In genomic region chr4:93063325-93063724, GRCh38 we compare ENCODE assay signal across 22 cellular contexts.
"Had no signal": no experiment of that assay in that cellular context is flagged by ENCODE, and none has a peak within 500 bp of the region (broad histone marks: within the 10 kb centered on the region; RNA-seq: fewer than 3 reads in every experiment).

No MANE protein-coding gene starts in this region.

- H3K4me1 ChIP-seq: SJCRH30 had no signal

- H3K27me3 ChIP-seq: MG63, SJCRH30 had no signal

- H3K4me3 ChIP-seq: MG63, SJCRH30 had no signal

- H3K9me3 ChIP-seq: MG63, SJCRH30 had no signal

- DNase-seq: IMR-90, Karpas-422, KG1, MG63, NCI-H1092 treated with DMSO at 0.1 percent for 48 hours, NCI-H1436, NCI-H187, NCI-H2029, NCI-H2081 treated with DMSO at 0.1 percent for 48 hours, NCI-H2171, NCI-H226, NCI-H446 treated with DMSO at 0.1 percent for 48 hours, NCI-H510A treated with DMSO at 0.1 percent for 48 hours, NCI-H526, NCI-H748 treated with DMSO at 0.1 percent for 48 hours, SHP77 treated with DMSO at 0.1 percent for 48 hours, SJCRH30 had no signal

- H3K36me3 ChIP-seq: MG63, SJCRH30 had no signal

- H3K27ac ChIP-seq: RWPE1, SJCRH30 had no signal

- ATAC-seq: HepG2, Panc1, Right ventricle myocardium inferior, SK-N-SH treated with all-trans-retinoic acid at 6 μM for 48 hours had no signal

- FAIRE-seq: HepG2 had no signal
